In genomic region chr18:10936211-10937053, GRCh38 we compare ENCODE assay signal across 26 cellular contexts.
DNase-seq lines count a peak whose midpoint lies in the region; ATAC-seq, FAIRE-seq and TF ChIP-seq lines count a peak whose summit lies in the region.
"Had no signal": no experiment of that assay in that cellular context is flagged by ENCODE, and none has a peak within 500 bp of the region (broad histone marks: within the 10 kb centered on the region; RNA-seq: fewer than 3 reads in every experiment).

No MANE protein-coding gene starts in this region.

- H2BK15ac ChIP-seq in mesendoderm (replicated peaks; ENCODE audit: low read depth), result no peak overlapping the region

- H3K27ac ChIP-seq in liver (ENCODE audit: low read depth in 1 of 2, low read length in 2 of 2), result no peak overlapping the region
- no peak overlapping the region for H3K27ac ChIP-seq in HepG2 (ENCODE audit: extremely low read length, insufficient read depth, low read length)
- no peak overlapping the region for H3K27ac ChIP-seq in mesendoderm (ENCODE audit: low read depth, low read length)
- H3K27ac ChIP-seq: adrenal gland, epithelial cell of prostate, gastroesophageal sphincter, psoas muscle, uterus had no signal

- H3K23ac ChIP-seq in mesendoderm (ENCODE audit: low read length), result no peak overlapping the region

- POLR2A ChIA-PET in HepG2 (lab: Yijun Ruan, JAX), result no interaction called here

- DNase-seq in HepG2 (ENCODE audit: low spot score), result no peak
- DNase-seq in choroid plexus epithelial cell (ENCODE audit: low read depth), result peak; percentile 42
- DNase-seq in mesendoderm, result peak; percentile 51
- no peak for DNase-seq in HPDE6-E6E7 (ENCODE audit: extremely low spot score)
- no peak for DNase-seq in NCI-H774 (lab: John Stamatoyannopoulos, UW)
- DNase-seq: activated CD4-positive, alpha-beta T cell treated with anti-CD3 and anti-CD28 coated beads, Interleukin-2, amount 50 U/mL, for 4 hours; activated gamma-delta T cell; activated T-cell treated with anti-CD3 and anti-CD28 coated beads for 4 hours; adrenal gland; GF-D8; GOT3; mucosa of descending colon; NCI-H146; NCI-H2171; NCI-H82; PC-3; psoas muscle; substantia nigra; uterus had no signal

- no peak overlapping the region for H3K56ac ChIP-seq in mesendoderm (ENCODE audit: low read length)

- H3K4me3 ChIP-seq in liver (ENCODE audit: low read depth in 1 of 3, low read length in 3 of 3) (no peak overlapping the region), HepG2 (replicated peaks in 1 of 3; ENCODE audit: insufficient read depth in 1 of 3, low read depth in 2 of 3, low read length in 3 of 3) (no peak overlapping the region), choroid plexus epithelial cell (ENCODE audit: low read depth, low read length) (no peak overlapping the region), mesendoderm (ENCODE audit: low read length) (no peak overlapping the region)
- H3K4me3 ChIP-seq: adrenal gland, gastroesophageal sphincter, mucosa of descending colon, psoas muscle, uterus had no signal

- TF ChIP-seq RAD21 in liver (IDR thresholded peaks at IDR 0.05) (no peak), HepG2 (CRISPR knock-in tag; IDR thresholded peaks at IDR 0.05) (no peak)

- H2BK5ac ChIP-seq in mesendoderm (ENCODE audit: low read length), result no peak overlapping the region

- no peak overlapping the region for H4K5ac ChIP-seq in mesendoderm (ENCODE audit: low read length)

- in situ Hi-C loops in HepG2 (cut with HindIII; ENCODE audit: extremely low pct_ligation_motif_present, low pct_unique_long_range_greater_than_20kb), result no loop called here

- intact Hi-C loops in HepG2 (cut with micrococcal nuclease; ENCODE audit: unreplicated experiment), result no loop called here

- CTCF ChIA-PET in HepG2 (lab: Yijun Ruan, JAX; ENCODE audit: low intra/inter-chr PET ratio, low total read pairs), result no interaction called here

- no peak for TF ChIP-seq EP300 in HepG2 (IDR thresholded peaks at IDR 0.05; ENCODE audit: low read depth in 2 of 2, low read length in 2 of 2)
- TF ChIP-seq EP300 in HepG2 (CRISPR knock-in tag; IDR thresholded peaks at IDR 0.05; ENCODE audit: borderline replicate concordance), result no peak

- H3K36me3 ChIP-seq in liver (ENCODE audit: control insufficient read depth in 4 of 4, insufficient read depth in 3 of 4, low read depth in 1 of 4, low read length in 3 of 4) (peaks cover 0 to 2% (median 0%) of the 10 kb centered on the region in 4 donors), HepG2 (replicated peaks in 1 of 2; ENCODE audit: control insufficient read depth in 1 of 2, insufficient read depth in 2 of 2, low read length in 2 of 2) (0 out of 5 replicates have a peak, but pooled peaks cover 0 to 3% of the 10 kb centered on the region in 2 experiments), mesendoderm (ENCODE audit: control insufficient read depth, insufficient read depth, low read length) (no peaks in the 10 kb centered on the region)
- H3K36me3 ChIP-seq: adrenal gland, gastroesophageal sphincter, uterus had no signal

- ATAC-seq in HepG2 (no peak), HG03342 (IDR thresholded peaks at IDR 0.05; ENCODE audit: unreplicated experiment) (no peak), GM19395 (IDR thresholded peaks at IDR 0.05; ENCODE audit: unreplicated experiment) (no peak)
- ATAC-seq: gastroesophageal sphincter, mucosa of descending colon, PC-3, psoas muscle had no signal

- peak overlapping the region; percentile 75 for H3K18ac ChIP-seq in mesendoderm (ENCODE audit: low read length)

- H3K4me2 ChIP-seq in HepG2 (ENCODE audit: low read depth, low read length) (no peak overlapping the region), mesendoderm (ENCODE audit: low read length) (no peak overlapping the region)

- H3K4ac ChIP-seq in mesendoderm (ENCODE audit: low read depth, low read length), result no peak overlapping the region

- H3K79me2 ChIP-seq in HepG2 (ENCODE audit: insufficient read depth, low read length) (no peaks in the 10 kb centered on the region), mesendoderm (ENCODE audit: control insufficient read depth, insufficient read depth, low read length) (no peaks in the 10 kb centered on the region)

- TF ChIP-seq CTCF in liver (IDR thresholded peaks at IDR 0.05; ENCODE audit: low read depth, low read length, missing input control), result no peak
- TF ChIP-seq CTCF in HepG2 (CRISPR knock-in tag; IDR thresholded peaks at IDR 0.05), result no peak
- no peak for TF ChIP-seq CTCF in choroid plexus epithelial cell (conservative IDR thresholded peaks at IDR 0.05; ENCODE audit: low read depth, low read length)

- no peaks in the 10 kb centered on the region for H3K27me3 ChIP-seq in liver (ENCODE audit: control insufficient read depth in 4 of 4, insufficient read depth in 4 of 4, low read length in 3 of 4)
- no peaks in the 10 kb centered on the region for H3K27me3 ChIP-seq in HepG2 (ENCODE audit: control insufficient read depth in 1 of 2, insufficient read depth in 2 of 2, low read length in 2 of 2)
- H3K27me3 ChIP-seq in mesendoderm (ENCODE audit: insufficient read depth, low read length, poor library complexity), result no peaks in the 10 kb centered on the region
- H3K27me3 ChIP-seq: adrenal gland, uterus had no signal

- WGBS in liver, result 76% methylated on average over 8 of the region's 8 CpGs
- 80% methylated on average over 8 of the region's 8 CpGs for WGBS in HepG2 (ENCODE audit: low lambda C conversion rate)
- no CpG with 5 or more reads among the region's 8 CpGs for WGBS in mesendoderm (ENCODE audit: extremely low coverage, insufficient coverage, low lambda C conversion rate)

- H2AFZ ChIP-seq in HepG2 (ENCODE audit: low read length), result no peak overlapping the region

- H3K9me3 ChIP-seq in liver (ENCODE audit: control insufficient read depth in 4 of 4, low read length in 3 of 4) (no peaks in the 10 kb centered on the region), HepG2 (ENCODE audit: low read length) (no peaks in the 10 kb centered on the region)
- H3K9me3 ChIP-seq: adrenal gland, gastroesophageal sphincter, mucosa of descending colon, psoas muscle, uterus had no signal

- FAIRE-seq in HepG2 (lab: Jason Lieb, UNC), result no peak
- FAIRE-seq: bronchial epithelial cell, GM19239 had no signal

- no peaks in the 10 kb centered on the region for H3K79me1 ChIP-seq in mesendoderm (ENCODE audit: low read length)

- H3K9ac ChIP-seq in liver (ENCODE audit: low read depth in 1 of 2, low read length in 2 of 2) (no peak overlapping the region), HepG2 (ENCODE audit: insufficient read depth, low read depth, low read length) (no peak overlapping the region), mesendoderm (ENCODE audit: low read length) (no peak overlapping the region)

- no peak for TF ChIP-seq POLR2A in HepG2 (IDR thresholded peaks at IDR 0.05; ENCODE audit: insufficient read depth in 1 of 2, low read depth in 2 of 2, low read length in 2 of 2)

- no peaks in the 10 kb centered on the region for H4K20me1 ChIP-seq in HepG2 (ENCODE audit: insufficient read depth, low read length)

- H4K8ac ChIP-seq in mesendoderm (ENCODE audit: low read depth, low read length), result no peak overlapping the region

- H3K4me1 ChIP-seq in liver (ENCODE audit: control insufficient read depth in 4 of 4, insufficient read depth in 4 of 4, low read length in 3 of 4) (no peaks in the 10 kb centered on the region), HepG2 (ENCODE audit: insufficient read depth, low read length) (no peaks in the 10 kb centered on the region), mesendoderm (ENCODE audit: control insufficient read depth, low read depth, low read length) (peaks cover 2% of the 10 kb centered on the region)
- H3K4me1 ChIP-seq: adrenal gland, psoas muscle, uterus had no signal

- no peak overlapping the region for H2AK5ac ChIP-seq in mesendoderm (ENCODE audit: low read length)

- H2BK120ac ChIP-seq in mesendoderm (ENCODE audit: low read depth, low read length), result no peak overlapping the region

- no TSS peak for BruUV-seq in HepG2 (replicated peaks; lab: Mats Ljungman, UMichigan)

TF ChIP-seq in liver, 16 proteins besides CTCF, POLR2A, EP300 and RAD21:
- TF ChIP-seq TAF1 (conservative IDR thresholded peaks at IDR 0.05) (no peak), GABPA (IDR thresholded peaks at IDR 0.05 in 1 of 2, conservative IDR thresholded peaks at IDR 0.05 in 1 of 2) (no peak), HNF4A (conservative IDR thresholded peaks at IDR 0.05) (no peak), NR2F2 (IDR thresholded peaks at IDR 0.05) (peak; percentile 19), FOXA1 (IDR thresholded peaks at IDR 0.05) (no peak), EGR1 (IDR thresholded peaks at IDR 0.05; ENCODE audit: low read depth in 2 of 2) (no peak)

TF ChIP-seq in HepG2, 621 proteins besides CTCF, POLR2A, EP300 and RAD21:
- TF ChIP-seq, protein P1, sequence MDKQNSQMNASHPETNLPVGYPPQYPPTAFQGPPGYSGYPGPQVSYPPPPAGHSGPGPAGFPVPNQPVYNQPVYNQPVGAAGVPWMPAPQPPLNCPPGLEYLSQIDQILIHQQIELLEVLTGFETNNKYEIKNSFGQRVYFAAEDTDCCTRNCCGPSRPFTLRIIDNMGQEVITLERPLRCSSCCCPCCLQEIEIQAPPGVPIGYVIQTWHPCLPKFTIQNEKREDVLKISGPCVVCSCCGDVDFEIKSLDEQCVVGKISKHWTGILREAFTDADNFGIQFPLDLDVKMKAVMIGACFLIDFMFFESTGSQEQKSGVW (CRISPR knock-in tag; IDR thresholded peaks at IDR 0.05; ENCODE audit: borderline replicate concordance), result no peak

Comparison
In these comparisons a context has a peak if more than half of its experiments do, and no peak if none do; other contexts are left out.
1. DNase-seq: peak in choroid plexus epithelial cell (single experiment) and mesendoderm (single experiment); none in HepG2 (single experiment), HPDE6-E6E7 (single experiment) and NCI-H774 (single experiment).